In the genomic region with DNA sequence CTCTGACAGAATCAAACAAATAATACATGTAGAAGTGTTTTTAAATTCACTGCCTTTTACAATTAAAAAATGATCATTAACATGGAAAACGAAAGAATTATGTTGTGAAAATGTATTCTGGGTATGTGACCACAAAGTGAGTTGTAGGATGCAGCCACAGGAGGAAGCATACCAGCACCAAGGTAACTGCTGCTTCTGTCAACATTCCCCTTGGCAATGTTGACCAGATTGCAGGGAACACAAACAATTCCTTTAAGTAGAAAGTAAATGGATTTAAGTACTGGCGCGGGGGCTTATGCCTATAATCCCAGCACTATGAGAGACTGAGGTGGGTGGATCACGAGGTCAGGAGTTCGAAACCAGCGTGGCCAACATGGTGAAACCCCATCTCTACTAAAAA, we compare ENCODE assay signal across 22 cellular contexts.
DNase-seq lines count a peak whose midpoint lies in the region; ATAC-seq lines count a peak whose summit lies in the region.
"Had no signal": no experiment of that assay in that cellular context is flagged by ENCODE, and none has a peak within 500 bp of the region (broad histone marks: within the 10 kb centered on the region; RNA-seq: fewer than 3 reads in every experiment).

No MANE protein-coding gene starts in this region.

- ATAC-seq in GM18517 (IDR thresholded peaks at IDR 0.05; ENCODE audit: unreplicated experiment) (no peak), HG03108 (IDR thresholded peaks at IDR 0.05; ENCODE audit: unreplicated experiment) (no peak)

- peak; percentile 8 for DNase-seq in NCI-H146 (lab: John Stamatoyannopoulos, UW)
- no peak for DNase-seq in NCI-H146 treated with DMSO at 0.1 percent for 48 hours (lab: John Stamatoyannopoulos, UW; ENCODE audit: unreplicated experiment)
- peak; percentile 49 for DNase-seq in DMS53 treated with DMSO at 0.1 percent for 48 hours (lab: John Stamatoyannopoulos, UW; ENCODE audit: unreplicated experiment)
- peak; percentile 29 for DNase-seq in NCI-H82 treated with DMSO at 0.1 percent for 48 hours (lab: John Stamatoyannopoulos, UW; ENCODE audit: unreplicated experiment)
- peak; percentile 16 for DNase-seq in iPS-NIHi11 (ENCODE audit: low spot score)
- no peak for DNase-seq in anterior cingulate cortex (lab: John Stamatoyannopoulos, UW)
- DNase-seq: 8988T; Calu3; CD4-positive, alpha-beta memory T cell; EL; GF-D8; H7; Karpas-422; MG63; NCI-H187 treated with DMSO at 0.1 percent for 48 hours; NCI-H2171; NCI-H524 treated with DMSO at 0.1 percent for 48 hours; Peyer's patch; SJCRH30; T-helper 1 cell had no signal

Comparison
In these comparisons a context has a peak if more than half of its experiments do, and no peak if none do; other contexts are left out.
1. DNase-seq: peak in NCI-H146 (single experiment), DMS53 treated with DMSO at 0.1 percent for 48 hours (single experiment), NCI-H82 treated with DMSO at 0.1 percent for 48 hours (single experiment) and iPS-NIHi11 (single experiment); none in NCI-H146 treated with DMSO at 0.1 percent for 48 hours (single experiment) and anterior cingulate cortex (0 of 58).